20 cellular contexts compared by ENCODE assay signal in the genomic region with DNA sequence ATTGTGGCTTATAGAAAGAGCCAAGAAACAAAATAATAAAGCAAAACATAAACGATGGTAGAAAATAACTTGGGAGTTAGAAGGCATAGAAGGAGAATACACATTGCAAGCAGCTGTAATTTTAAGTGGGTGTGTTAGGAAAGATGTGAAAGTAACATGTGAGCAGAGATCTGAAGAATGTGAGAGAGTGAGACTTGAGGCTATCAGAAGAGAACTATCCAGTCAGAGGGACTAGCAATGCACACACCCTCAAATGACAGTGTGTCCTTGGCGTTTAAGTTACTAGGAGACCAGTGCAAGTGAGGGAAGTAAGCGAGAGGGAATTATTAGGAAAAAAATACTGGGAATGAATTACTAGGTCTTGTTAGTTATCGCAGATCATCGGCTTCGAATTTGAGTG.
DNase-seq lines count a peak whose midpoint lies in the region; ATAC-seq and TF ChIP-seq lines count a peak whose summit lies in the region.
"Had no signal": no experiment of that assay in that cellular context is flagged by ENCODE, and none has a peak within 500 bp of the region (broad histone marks: within the 10 kb centered on the region; RNA-seq: fewer than 3 reads in every experiment).

No MANE protein-coding gene starts in this region.

- ATAC-seq in GM19351 (IDR thresholded peaks at IDR 0.05; ENCODE audit: unreplicated experiment): no peak
- ATAC-seq: Right ventricle myocardium inferior had no signal

- no peak overlapping the region for H3K4me3 ChIP-seq in skeletal muscle satellite cell (ENCODE audit: low read length)
- H3K4me3 ChIP-seq in H7 (ENCODE audit: insufficient read depth, low read depth, low read length): no peak overlapping the region
- H3K4me3 ChIP-seq: MG63 had no signal

- peaks cover 8% of the 10 kb centered on the region for H3K4me1 ChIP-seq in skeletal muscle satellite cell (ENCODE audit: control insufficient read depth, insufficient read depth, low read length)
- H3K4me1 ChIP-seq: BE2C had no signal

- no peaks in the 10 kb centered on the region for H3K9me3 ChIP-seq in skeletal muscle satellite cell (replicated peaks; ENCODE audit: low read length)
- H3K9me3 ChIP-seq: BE2C, MG63 had no signal

- no peak overlapping the region for H3K9ac ChIP-seq in skeletal muscle satellite cell (ENCODE audit: low read depth, low read length)

- H3K4me2 ChIP-seq in skeletal muscle satellite cell (ENCODE audit: low read length): peak overlapping the region; percentile 23

- TF ChIP-seq CTCF in GM20000 (IDR thresholded peaks at IDR 0.05; ENCODE audit: extremely low read depth, missing control alignments): no peak

- H3K36me3 ChIP-seq in skeletal muscle satellite cell (ENCODE audit: insufficient read depth, low read length) (no peaks in the 10 kb centered on the region), H7 (replicated peaks; ENCODE audit: control insufficient read depth, insufficient read depth, low read length) (no peaks in the 10 kb centered on the region)
- H3K36me3 ChIP-seq: BE2C, MG63 had no signal

- no peaks in the 10 kb centered on the region for H3K27me3 ChIP-seq in skeletal muscle satellite cell (ENCODE audit: control insufficient read depth, insufficient read depth, low read length)
- H3K27me3 ChIP-seq in H7 (ENCODE audit: control insufficient read depth, insufficient read depth, low read length): no peaks in the 10 kb centered on the region
- H3K27me3 ChIP-seq: BE2C had no signal

- DNase-seq in EL (peak; percentile 31), amniotic epithelial cell (ENCODE audit: low read depth) (peak; percentile 7), hepatic stellate cell (ENCODE audit: low spot score) (peak; percentile 24), GM20000 (ENCODE audit: low spot score) (no peak), H7 (no peak)
- DNase-seq: ACHN; BE2C; CD4-positive, alpha-beta memory T cell; DMS153; Karpas-422; MG63; NCI-H1048; NCI-H1436 treated with DMSO at 0.1 percent for 48 hours; NCI-H2081; NCI-H446 treated with DMSO at 0.1 percent for 48 hours; NCI-H69; NK-92 treated with Interleukin-12 subunit alpha and Interleukin-12 subunit beta, amount 100 ng/mL, for 24 hours had no signal

Comparison
In these comparisons a context has a peak if more than half of its experiments do, and no peak if none do; other contexts are left out.
1. DNase-seq: peak in EL (single experiment), amniotic epithelial cell (single experiment) and hepatic stellate cell (single experiment); none in GM20000 (single experiment) and H7 (single experiment).